ENCODE assay signal across 10 cellular contexts in the genomic region with DNA sequence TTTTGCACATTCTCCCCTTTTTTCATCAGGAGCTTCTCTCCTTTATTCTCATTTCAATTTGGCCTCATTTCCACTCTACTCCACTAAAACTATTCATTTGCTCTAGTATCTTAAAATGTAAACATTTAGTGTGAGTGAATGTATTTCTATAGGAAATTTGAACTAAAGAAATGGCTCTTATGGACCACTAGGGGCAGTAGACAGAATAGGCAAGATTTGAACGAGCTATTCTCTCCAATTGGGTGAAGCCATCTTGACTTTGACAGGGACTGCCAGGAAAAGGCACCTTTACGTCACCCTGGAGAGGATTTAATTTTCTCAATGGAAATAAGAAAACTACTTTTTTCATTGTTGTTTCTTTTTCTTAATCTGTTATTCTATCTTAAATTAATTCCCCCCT.
DNase-seq lines count a peak whose midpoint lies in the region; ATAC-seq and TF ChIP-seq lines count a peak whose summit lies in the region.
"Had no signal": no experiment of that assay in that cellular context is flagged by ENCODE, and none has a peak within 500 bp of the region (broad histone marks: within the 10 kb centered on the region; RNA-seq: fewer than 3 reads in every experiment).

No MANE protein-coding gene starts in this region.

- no peaks in the 10 kb centered on the region for H3K36me3 Mint-ChIP-seq in activated T-cell treated with anti-CD3 and anti-CD28 coated beads, Interleukin-2, amount 50 U/mL, for 4 hours (ENCODE audit: insufficient read depth)
- H3K36me3 Mint-ChIP-seq: activated naive CD8-positive, alpha-beta T cell treated with anti-CD3 and anti-CD28 coated beads for 36 hours had no signal

- in situ Hi-C loops in Panc1 (cut with HindIII; ENCODE audit: low pct_unique_long_range_greater_than_20kb, low sequenced_read_pairs) = no loop called here

- DNase-seq in CMK (ENCODE audit: low read depth) (peak; percentile 2), H4 (ENCODE audit: low spot score) (peak; percentile 10), Panc1 (ENCODE audit: low read depth, low spot score) (no peak), foreskin keratinocyte (no peak), posterior cingulate gyrus (no peak), NCI-H1092 (lab: John Stamatoyannopoulos, UW) (no peak)
- no peak for DNase-seq in activated T-cell treated with anti-CD3 and anti-CD28 coated beads, Interleukin-2, amount 50 U/mL, for 4 hours
- DNase-seq: activated naive CD8-positive, alpha-beta T cell treated with anti-CD3 and anti-CD28 coated beads for 36 hours had no signal

- intact Hi-C loops in Panc1 (cut with micrococcal nuclease; ENCODE audit: unreplicated experiment) (no loop called here), posterior cingulate gyrus (cut with DNase I) (no loop called here)

- ATAC-seq in Panc1 (no peak), foreskin keratinocyte (no peak), GM21447 (IDR thresholded peaks at IDR 0.05; ENCODE audit: unreplicated experiment) (no peak)
- no peak for ATAC-seq in activated T-cell treated with anti-CD3 and anti-CD28 coated beads, Interleukin-2, amount 50 U/mL, for 4 hours
- ATAC-seq: Right ventricle myocardium inferior had no signal

- POLR2A ChIA-PET in Panc1 (lab: Charles Lee) = no interaction called here

- H3K4me3 Mint-ChIP-seq in activated T-cell treated with anti-CD3 and anti-CD28 coated beads, Interleukin-2, amount 50 U/mL, for 4 hours = no peak overlapping the region
- H3K4me3 Mint-ChIP-seq: activated naive CD8-positive, alpha-beta T cell treated with anti-CD3 and anti-CD28 coated beads for 36 hours had no signal

- H3K9me3 Mint-ChIP-seq in activated T-cell treated with anti-CD3 and anti-CD28 coated beads, Interleukin-2, amount 50 U/mL, for 4 hours = peaks cover 17% of the 10 kb centered on the region

- no peaks in the 10 kb centered on the region for H3K4me1 Mint-ChIP-seq in activated T-cell treated with anti-CD3 and anti-CD28 coated beads, Interleukin-2, amount 50 U/mL, for 4 hours (ENCODE audit: low read depth)
- H3K4me1 Mint-ChIP-seq: activated naive CD8-positive, alpha-beta T cell treated with anti-CD3 and anti-CD28 coated beads for 36 hours had no signal

- H3K9me3 ChIP-seq in Panc1 (ENCODE audit: control insufficient read depth, insufficient read depth, low read depth, low read length) = no peaks in the 10 kb centered on the region

- CTCF ChIA-PET in Panc1 (lab: Charles Lee) = interaction anchor here (0.6 kb wide), 1 partner anchor 50 kb away, joined by 3 read pairs; no protein-coding TSS in a partner anchor

- H3K4me1 ChIP-seq in Panc1 (ENCODE audit: control insufficient read depth, insufficient read depth, low read length) = no peaks in the 10 kb centered on the region
- no peaks in the 10 kb centered on the region for H3K4me1 ChIP-seq in foreskin keratinocyte

- no peak overlapping the region for H3K4me3 ChIP-seq in Panc1 (ENCODE audit: low read depth in 2 of 2, low read length in 2 of 2)

- H3K36me3 ChIP-seq in Panc1 (ENCODE audit: control insufficient read depth, insufficient read depth, low read length) = no peaks in the 10 kb centered on the region

- H3K27me3 Mint-ChIP-seq in activated T-cell treated with anti-CD3 and anti-CD28 coated beads, Interleukin-2, amount 50 U/mL, for 4 hours (ENCODE audit: low read depth) = no peaks in the 10 kb centered on the region
- H3K27me3 Mint-ChIP-seq: activated naive CD8-positive, alpha-beta T cell treated with anti-CD3 and anti-CD28 coated beads for 36 hours had no signal

- no peaks in the 10 kb centered on the region for H3K27me3 ChIP-seq in Panc1 (ENCODE audit: control insufficient read depth, insufficient read depth, low read length)
- H3K27me3 ChIP-seq in foreskin keratinocyte = no peaks in the 10 kb centered on the region

- TF ChIP-seq CTCF in Panc1 (IDR thresholded peaks at IDR 0.05) (peak; percentile 46; the same call in 1 of the 2 replicates), foreskin keratinocyte (conservative IDR thresholded peaks at IDR 0.05) (peak; percentile 41)

- H3K27ac ChIP-seq in Panc1 (ENCODE audit: low read length) (no peak overlapping the region), foreskin keratinocyte (no peak overlapping the region)

- BruUV-seq in Panc1 (replicated peaks; lab: Mats Ljungman, UMichigan) = no TSS peak

Comparison
In these comparisons a context has a peak if more than half of its experiments do, and no peak if none do; other contexts are left out.
1. DNase-seq: peak in CMK (single experiment) and H4 (single experiment); none in Panc1 (single experiment), foreskin keratinocyte (0 of 2), posterior cingulate gyrus (0 of 10), NCI-H1092 (single experiment) and activated T-cell treated with anti-CD3 and anti-CD28 coated beads, Interleukin-2, amount 50 U/mL, for 4 hours (single experiment).